ENCODE assay signal across 9 cellular contexts in genomic region chr5:96961053-96961452, GRCh38. TPM values are rescaled to one million over a fixed set of nuclear protein-coding genes. Genes with fewer than 3 reads are reported as not detected.
DNase-seq lines count a peak whose midpoint lies in the region; ATAC-seq and TF ChIP-seq lines count a peak whose summit lies in the region.
"Had no signal": no experiment of that assay in that cellular context is flagged by ENCODE, and none has a peak within 500 bp of the region (broad histone marks: within the 10 kb centered on the region; RNA-seq: fewer than 3 reads in every experiment).

No MANE protein-coding gene starts in this region.

- H3K27ac ChIP-seq in endodermal cell (ENCODE audit: low read depth, low read length): no peak overlapping the region

- H3K4me1 Mint-ChIP-seq in activated CD4-positive, alpha-beta memory T cell treated with anti-CD3 and anti-CD28 coated beads, Interleukin-2, amount 10 ng/mL, durations not matched to agents 7 days and 5 days: peaks cover 77% of the 10 kb centered on the region
- H3K4me1 Mint-ChIP-seq in endodermal cell: peaks cover 14% of the 10 kb centered on the region

- H3K4me1 ChIP-seq in endodermal cell (ENCODE audit: control insufficient read depth, insufficient read depth, low read length): no peaks in the 10 kb centered on the region

- peaks cover 53% of the 10 kb centered on the region for H3K36me3 Mint-ChIP-seq in activated CD4-positive, alpha-beta memory T cell treated with anti-CD3 and anti-CD28 coated beads, Interleukin-2, amount 10 ng/mL, durations not matched to agents 7 days and 5 days (ENCODE audit: low read depth)
- peaks cover 5% of the 10 kb centered on the region for H3K36me3 Mint-ChIP-seq in endodermal cell (ENCODE audit: low read depth)

- WGBS in endodermal cell (ENCODE audit: insufficient coverage in 1 of 2, insufficient read length in 1 of 2), 2 experiments: 85 to 100% methylated on average over 1 of the region's 1 CpG

- TF ChIP-seq CTCF in endodermal cell (conservative IDR thresholded peaks at IDR 0.05): no peak

- H3K4me3 Mint-ChIP-seq in activated CD4-positive, alpha-beta memory T cell treated with anti-CD3 and anti-CD28 coated beads, Interleukin-2, amount 10 ng/mL, durations not matched to agents 7 days and 5 days: peak overlapping the region; percentile 21
- H3K4me3 Mint-ChIP-seq in endodermal cell: no peak overlapping the region

- H3K9me3 ChIP-seq in endodermal cell (ENCODE audit: control insufficient read depth, low read length): peaks cover 6% of the 10 kb centered on the region

- no peak overlapping the region for H3K4me3 ChIP-seq in endodermal cell (ENCODE audit: low read length)

- CTCF ChIA-PET in activated CD4-positive, alpha-beta memory T cell treated with anti-CD3 and anti-CD28 coated beads, Interleukin-2, amount 10 ng/mL, durations not matched to agents 7 days and 5 days (lab: Charles Lee): interaction anchor here (0.9 to 2.7 kb wide), 4 partner anchors 25 to 201 kb away, joined by 5 to 14 read pairs (median 6); partner anchors contain the start of gene LNPEP
- CTCF ChIA-PET in HEK293T (lab: Yijun Ruan, JAX): no interaction called here

- POLR2A ChIA-PET in activated CD4-positive, alpha-beta memory T cell treated with anti-CD3 and anti-CD28 coated beads, Interleukin-2, amount 10 ng/mL, durations not matched to agents 7 days and 5 days (lab: Charles Lee): interaction anchor here (0.7 to 6.9 kb wide), 10 partner anchors 13 to 153 kb away, joined by 3 to 138 read pairs (median 5); partner anchors contain the start of genes ERAP1, ERAP2 and LNPEP
- POLR2A ChIA-PET in HEK293T (lab: Yijun Ruan, JAX): no interaction called here

- H3K36me3 ChIP-seq in endodermal cell (ENCODE audit: control insufficient read depth, insufficient read depth, low read length): no peaks in the 10 kb centered on the region

- no peaks in the 10 kb centered on the region for H3K27me3 ChIP-seq in endodermal cell (ENCODE audit: control insufficient read depth, insufficient read depth, low read length, poor library complexity, severe bottlenecking)

- H3K9me3 Mint-ChIP-seq in activated CD4-positive, alpha-beta memory T cell treated with anti-CD3 and anti-CD28 coated beads, Interleukin-2, amount 10 ng/mL, durations not matched to agents 7 days and 5 days: no peaks in the 10 kb centered on the region
- peaks cover 2% of the 10 kb centered on the region for H3K9me3 Mint-ChIP-seq in endodermal cell

- peak overlapping the region; percentile 79 for H3K27ac Mint-ChIP-seq in activated CD4-positive, alpha-beta memory T cell treated with anti-CD3 and anti-CD28 coated beads, Interleukin-2, amount 10 ng/mL, durations not matched to agents 7 days and 5 days
- H3K27ac Mint-ChIP-seq in endodermal cell: no peak overlapping the region

- no peak overlapping the region for H3K9ac ChIP-seq in endodermal cell (ENCODE audit: extremely low read depth, low read length, poor library complexity, severe bottlenecking)

- DNase-seq in CD1c-positive myeloid dendritic cell (ENCODE audit: extremely low spot score) (peak; percentile 61), HEK293T (ENCODE audit: extremely low spot score) (no peak), OCI-M2 (lab: John Stamatoyannopoulos, UW; ENCODE audit: unreplicated experiment) (no peak), retina (no peak), endodermal cell (no peak)
- DNase-seq in activated CD4-positive, alpha-beta memory T cell treated with anti-CD3 and anti-CD28 coated beads, Interleukin-2, amount 10 ng/mL, durations not matched to agents 7 days and 5 days: no peak
- DNase-seq: GDM1 had no signal

- no peaks in the 10 kb centered on the region for H3K27me3 Mint-ChIP-seq in activated CD4-positive, alpha-beta memory T cell treated with anti-CD3 and anti-CD28 coated beads, Interleukin-2, amount 10 ng/mL, durations not matched to agents 7 days and 5 days
- H3K27me3 Mint-ChIP-seq in endodermal cell (ENCODE audit: insufficient read depth): no peaks in the 10 kb centered on the region

- ATAC-seq in GM19397 (IDR thresholded peaks at IDR 0.05; ENCODE audit: unreplicated experiment) (peak; percentile 39), HG03354 (IDR thresholded peaks at IDR 0.05; ENCODE audit: poor library complexity, severe bottlenecking, unreplicated experiment) (peak; percentile 66)

TF ChIP-seq in HEK293T, 16 proteins besides CTCF, POLR2A, EP300 and RAD21:
- TF ChIP-seq FOXA1 (IDR thresholded peaks at IDR 0.05): no peak
- no peak for TF ChIP-seq FOXK2 (IDR thresholded peaks at IDR 0.05)
- no peak for TF ChIP-seq LEF1 (IDR thresholded peaks at IDR 0.05; ENCODE audit: borderline replicate concordance)
- no peak for TF ChIP-seq HDGF (IDR thresholded peaks at IDR 0.05; ENCODE audit: borderline replicate concordance)
- no peak for TF ChIP-seq NFRKB (IDR thresholded peaks at IDR 0.05)
- TF ChIP-seq SP1 (IDR thresholded peaks at IDR 0.05): no peak
TF ChIP-seq in HEK293T: peak in this region for 0.

RNA-seq across cellular contexts. Expression of gene LNPEP, which starts 25.2 kb away (rescaled TPM):
- 10 to 100 TPM; 79.2 to 80.8 TPM for total RNA-seq in activated CD4-positive, alpha-beta memory T cell treated with anti-CD3 and anti-CD28 coated beads, Interleukin-2, amount 10 ng/mL, durations not matched to agents 7 days and 5 days
- total RNA-seq in endodermal cell: 10 to 100 TPM; 11.2 to 12.3 TPM
- 6.3 TPM for polyA plus RNA-seq in endodermal cell (2013, experiment 1 of 2)
- 6.3 TPM for polyA plus RNA-seq in endodermal cell (2013, experiment 2 of 2)

Comparison
In these comparisons a context has a peak if more than half of its experiments do, and no peak if none do; other contexts are left out.
1. RNA of gene LNPEP, which starts 25.2 kb away (total RNA-seq): 79.2 to 80.8 TPM in activated CD4-positive, alpha-beta memory T cell treated with anti-CD3 and anti-CD28 coated beads, Interleukin-2, amount 10 ng/mL, durations not matched to agents 7 days and 5 days; 11.2 to 12.3 TPM in endodermal cell; every median in the first group is over 4 times any median in the second.